ENCODE assay signal across 31 cellular contexts in the genomic region with DNA sequence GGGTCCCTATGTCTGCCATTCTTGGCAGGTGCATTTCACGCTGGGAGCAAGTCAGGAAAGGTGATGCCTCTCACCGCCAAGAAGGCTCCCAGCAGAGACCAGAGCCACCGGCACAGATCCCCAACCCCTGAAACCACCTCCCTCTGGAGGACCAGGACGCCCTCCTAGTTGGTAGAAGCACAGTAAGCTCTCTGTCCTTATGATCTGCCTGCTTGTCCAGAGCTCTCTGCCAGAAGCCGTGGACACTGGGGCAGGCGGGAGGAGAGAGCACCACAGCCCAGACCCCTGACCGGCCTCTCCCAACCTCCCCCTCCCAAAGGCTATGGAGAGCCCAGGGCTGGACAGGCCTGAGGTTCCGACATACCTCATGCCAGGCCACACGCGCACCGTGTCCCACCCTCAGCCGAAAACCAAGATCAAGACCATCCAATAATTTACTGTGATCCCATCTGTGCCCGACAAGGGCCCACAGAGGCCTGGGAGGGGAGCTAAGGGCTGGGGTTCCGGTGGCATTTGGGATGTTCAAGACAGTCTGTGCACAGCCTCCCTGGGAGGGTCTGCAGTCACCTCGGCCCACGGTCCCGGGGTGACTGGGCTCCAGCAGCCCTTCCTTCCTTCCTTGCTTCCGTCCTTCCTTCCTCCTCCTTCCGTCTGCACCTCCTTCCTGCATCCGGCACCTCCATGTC. TPM values are rescaled to one million over a fixed set of nuclear protein-coding genes. Genes with fewer than 3 reads are reported as not detected.
DNase-seq lines count a peak whose midpoint lies in the region; ATAC-seq and TF ChIP-seq lines count a peak whose summit lies in the region.
"Had no signal": no experiment of that assay in that cellular context is flagged by ENCODE, and none has a peak within 500 bp of the region (broad histone marks: within the 10 kb centered on the region; RNA-seq: fewer than 3 reads in every experiment).

No MANE protein-coding gene starts in this region.

- H3K27me3 ChIP-seq in hepatocyte: no peaks in the 10 kb centered on the region
- H3K27me3 ChIP-seq in SJCRH30: no peaks in the 10 kb centered on the region
- H3K27me3 ChIP-seq: BE2C had no signal

- CTCF ChIA-PET in WTC11 (lab: Charles Lee): interaction anchor here (1.3 kb wide), 1 partner anchor 125 kb away, joined by 4 read pairs; no protein-coding TSS in a partner anchor

- no peak overlapping the region for H3K4me3 Mint-ChIP-seq in WTC11
- H3K4me3 Mint-ChIP-seq: activated naive CD8-positive, alpha-beta T cell treated with anti-CD3 and anti-CD28 coated beads, Interleukin-2, amount 50 U/mL, for 24 hours; stimulated activated naive CD8-positive, alpha-beta T cell treated with anti-CD3 and anti-CD28 coated beads, Interleukin-15, Interleukin-2, amounts not matched to agents 100 ng/mL and 50 ng/mL, for 24 hours; T-helper 1 cell treated with Interleukin-12 subunit alpha and Interleukin-12 subunit beta and Interleukin-4 antibody, amounts not matched to agents 30 μg/mL and 1 μg/mL, for 36 hours had no signal

- ATAC-seq in left ventricle myocardium superior: no peak
- no peak for ATAC-seq in Right ventricle myocardium superior (ENCODE audit: poor library complexity)
- ATAC-seq in WTC11: no peak
- no peak for ATAC-seq in HG02870 (IDR thresholded peaks at IDR 0.05; ENCODE audit: unreplicated experiment)
- ATAC-seq: activated naive CD8-positive, alpha-beta T cell treated with anti-CD3 and anti-CD28 coated beads, Interleukin-2, amount 50 U/mL, for 24 hours; lower lobe of right lung; mucosa of descending colon had no signal

- H3K4me1 Mint-ChIP-seq in WTC11: no peaks in the 10 kb centered on the region

- H3K36me3 ChIP-seq in hepatocyte (replicated peaks; ENCODE audit: insufficient read depth, low read depth): no peaks in the 10 kb centered on the region
- H3K36me3 ChIP-seq in SJCRH30: peaks cover 12% of the 10 kb centered on the region

- no peak overlapping the region for H3K4me2 ChIP-seq in hepatocyte
- H3K4me2 ChIP-seq: KMS-11 had no signal

- intact Hi-C loops in left ventricle myocardium superior (cut with micrococcal nuclease): no loop called here
- intact Hi-C loops in Right ventricle myocardium superior (cut with DNase I): no loop called here

- 96% methylated on average over 18 of the region's 20 CpGs for WGBS in hepatocyte (ENCODE audit: low lambda C conversion rate, missing lambda C conversion rate)

- H3K27me3 Mint-ChIP-seq in WTC11 (ENCODE audit: low read depth): peaks cover 6% of the 10 kb centered on the region
- H3K27me3 Mint-ChIP-seq: activated naive CD8-positive, alpha-beta T cell treated with anti-CD3 and anti-CD28 coated beads, Interleukin-2, amount 50 U/mL, for 24 hours; stimulated activated naive CD8-positive, alpha-beta T cell treated with anti-CD3 and anti-CD28 coated beads, Interleukin-15, Interleukin-2, amounts not matched to agents 100 ng/mL and 50 ng/mL, for 24 hours had no signal

- DNase-seq in left ventricle myocardium superior (peak; percentile 27), Right ventricle myocardium superior (no peak), WTC11 (ENCODE audit: low spot score) (peak; percentile 9), hepatocyte (ENCODE audit: low spot score) (peak; percentile 5), NCI-H2196 (lab: John Stamatoyannopoulos, UW; ENCODE audit: unreplicated experiment) (no peak), SJCRH30 (no peak), kidney tubule cell (ENCODE audit: low spot score) (no peak)
- DNase-seq: activated CD4-positive, alpha-beta T cell treated with anti-CD3 and anti-CD28 coated beads for 1 hour; activated naive CD8-positive, alpha-beta T cell treated with anti-CD3 and anti-CD28 coated beads, Interleukin-2, amount 50 U/mL, for 24 hours; activated T-cell treated with anti-CD3 and anti-CD28 coated beads for 4 hours; BE2C; cerebellar nuclear complex; COR-L47; DMS79; GF-D8; islet precursor cell; lower lobe of right lung; NCI-H1436 treated with DMSO at 0.1 percent for 48 hours; NCI-H2107; NCI-H446; NCI-H774; sigmoid colon had no signal

- no peaks in the 10 kb centered on the region for H3K9me3 Mint-ChIP-seq in WTC11
- H3K9me3 Mint-ChIP-seq: activated naive CD8-positive, alpha-beta T cell treated with anti-CD3 and anti-CD28 coated beads, Interleukin-2, amount 50 U/mL, for 24 hours; stimulated activated naive CD8-positive, alpha-beta T cell treated with anti-CD3 and anti-CD28 coated beads, Interleukin-15, Interleukin-2, amounts not matched to agents 100 ng/mL and 50 ng/mL, for 24 hours; T-helper 1 cell treated with Interleukin-12 subunit alpha and Interleukin-12 subunit beta and Interleukin-4 antibody, amounts not matched to agents 30 μg/mL and 1 μg/mL, for 36 hours had no signal

- POLR2A ChIA-PET in WTC11 (lab: Charles Lee): no interaction called here

- peaks cover 15% of the 10 kb centered on the region for H4K20me1 ChIP-seq in hepatocyte (ENCODE audit: insufficient read depth, poor library complexity, severe bottlenecking)

- H3K79me2 ChIP-seq in hepatocyte: peaks cover 10% of the 10 kb centered on the region

- H3K9me2 ChIP-seq in hepatocyte (replicated peaks; ENCODE audit: insufficient read depth): no peaks in the 10 kb centered on the region

- TF ChIP-seq CTCF in WTC11 (IDR thresholded peaks at IDR 0.05): no peak
- no peak for TF ChIP-seq CTCF in hepatocyte (IDR thresholded peaks at IDR 0.05; ENCODE audit: poor library complexity)

- peaks cover 16% of the 10 kb centered on the region for H3K4me1 ChIP-seq in hepatocyte (ENCODE audit: insufficient read depth)
- peaks cover 17% of the 10 kb centered on the region for H3K4me1 ChIP-seq in SJCRH30
- H3K4me1 ChIP-seq: BE2C, HAP-1 had no signal

- H3K4me3 ChIP-seq in hepatocyte (no peak overlapping the region), SJCRH30 (no peak overlapping the region)
- H3K4me3 ChIP-seq: HAP-1, lower lobe of right lung, mucosa of descending colon, sigmoid colon, thoracic aorta had no signal

- H3K36me3 Mint-ChIP-seq in WTC11: peaks cover 5% of the 10 kb centered on the region; the same call in 1 of the 2 replicates

- H3K9me3 ChIP-seq in hepatocyte (ENCODE audit: low read depth) (no peaks in the 10 kb centered on the region), SJCRH30 (replicated peaks) (no peaks in the 10 kb centered on the region)
- H3K9me3 ChIP-seq: BE2C, HAP-1, lower lobe of right lung, mucosa of descending colon, sigmoid colon, thoracic aorta had no signal

- H3K27ac Mint-ChIP-seq in WTC11: peak overlapping the region; percentile 53
- H3K27ac Mint-ChIP-seq: activated naive CD8-positive, alpha-beta T cell treated with anti-CD3 and anti-CD28 coated beads, Interleukin-2, amount 50 U/mL, for 24 hours; stimulated activated naive CD8-positive, alpha-beta T cell treated with anti-CD3 and anti-CD28 coated beads, Interleukin-15, Interleukin-2, amounts not matched to agents 100 ng/mL and 50 ng/mL, for 24 hours; T-helper 1 cell treated with Interleukin-12 subunit alpha and Interleukin-12 subunit beta and Interleukin-4 antibody, amounts not matched to agents 30 μg/mL and 1 μg/mL, for 36 hours had no signal

- H3K27ac ChIP-seq in hepatocyte: no peak overlapping the region
- H3K27ac ChIP-seq in SJCRH30: no peak overlapping the region
- H3K27ac ChIP-seq: epithelial cell of prostate, KMS-11, lower lobe of right lung, sigmoid colon, thoracic aorta had no signal

- H2AFZ ChIP-seq in hepatocyte: no peak overlapping the region

TF ChIP-seq in WTC11, 78 proteins besides CTCF, POLR2A, EP300 and RAD21 (continues in another document):
- TF ChIP-seq, protein P1, sequence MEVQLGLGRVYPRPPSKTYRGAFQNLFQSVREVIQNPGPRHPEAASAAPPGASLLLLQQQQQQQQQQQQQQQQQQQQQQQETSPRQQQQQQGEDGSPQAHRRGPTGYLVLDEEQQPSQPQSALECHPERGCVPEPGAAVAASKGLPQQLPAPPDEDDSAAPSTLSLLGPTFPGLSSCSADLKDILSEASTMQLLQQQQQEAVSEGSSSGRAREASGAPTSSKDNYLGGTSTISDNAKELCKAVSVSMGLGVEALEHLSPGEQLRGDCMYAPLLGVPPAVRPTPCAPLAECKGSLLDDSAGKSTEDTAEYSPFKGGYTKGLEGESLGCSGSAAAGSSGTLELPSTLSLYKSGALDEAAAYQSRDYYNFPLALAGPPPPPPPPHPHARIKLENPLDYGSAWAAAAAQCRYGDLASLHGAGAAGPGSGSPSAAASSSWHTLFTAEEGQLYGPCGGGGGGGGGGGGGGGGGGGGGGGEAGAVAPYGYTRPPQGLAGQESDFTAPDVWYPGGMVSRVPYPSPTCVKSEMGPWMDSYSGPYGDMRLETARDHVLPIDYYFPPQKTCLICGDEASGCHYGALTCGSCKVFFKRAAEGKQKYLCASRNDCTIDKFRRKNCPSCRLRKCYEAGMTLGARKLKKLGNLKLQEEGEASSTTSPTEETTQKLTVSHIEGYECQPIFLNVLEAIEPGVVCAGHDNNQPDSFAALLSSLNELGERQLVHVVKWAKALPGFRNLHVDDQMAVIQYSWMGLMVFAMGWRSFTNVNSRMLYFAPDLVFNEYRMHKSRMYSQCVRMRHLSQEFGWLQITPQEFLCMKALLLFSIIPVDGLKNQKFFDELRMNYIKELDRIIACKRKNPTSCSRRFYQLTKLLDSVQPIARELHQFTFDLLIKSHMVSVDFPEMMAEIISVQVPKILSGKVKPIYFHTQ (CRISPR knock-in tag; IDR thresholded peaks at IDR 0.05): no peak

RNA-seq across cellular contexts. Expression of gene HRAS, which starts 3.4 kb away (rescaled TPM):
- total RNA-seq in left ventricle myocardium superior (67.1 TPM), Right ventricle myocardium superior (60.5 TPM), WTC11 (2021) (42.9 to 62.4 TPM (median 48.3 TPM) in 3 replicates), hepatocyte (19.3 and 28.4 TPM in 2 replicates)
- polyA plus RNA-seq in hepatocyte: 57.9 and 84.0 TPM in 2 replicates
- total RNA-seq in SJCRH30 (2014; rRNA removed; shearing (Covaris generic)): 75.7 and 80.1 TPM in 2 replicates

RNA-seq across cellular contexts. Expression of gene LRRC56, which starts 5.4 kb away (rescaled TPM):
- total RNA-seq in left ventricle myocardium superior: 0.22 TPM
- 0.13 TPM for total RNA-seq in Right ventricle myocardium superior
- 2.3 to 3.4 TPM (median 2.5 TPM) in 3 replicates for total RNA-seq in WTC11 (2021)
- total RNA-seq in hepatocyte: 0.64 and 1.6 TPM in 2 replicates
- polyA plus RNA-seq in hepatocyte: 0.40 and 1.2 TPM in 2 replicates
- 0.08 and 0.20 TPM in 2 replicates for total RNA-seq in SJCRH30 (2014; rRNA removed; shearing (Covaris generic))
- total RNA-seq: HT1080 had no signal

RNA-seq across cellular contexts. Expression of gene RNH1, which starts 24.9 kb away (rescaled TPM):
- total RNA-seq in left ventricle myocardium superior (171 TPM), Right ventricle myocardium superior (171 TPM), WTC11 (2021) (59.0 to 67.5 TPM (median 60.4 TPM) in 3 replicates), hepatocyte (87.5 and 105 TPM in 2 replicates)
- polyA plus RNA-seq in hepatocyte: 199 and 200 TPM in 2 replicates
- 82.4 and 84.7 TPM in 2 replicates for total RNA-seq in SJCRH30 (2014; rRNA removed; shearing (Covaris generic))

RNA-seq across cellular contexts. Expression of gene LMNTD2, which starts 28.6 kb away (rescaled TPM):
- total RNA-seq in left ventricle myocardium superior: 0.20 TPM
- total RNA-seq in Right ventricle myocardium superior: 0.22 TPM
- total RNA-seq in WTC11 (2021): 4.0 to 6.0 TPM (median 5.9 TPM) in 3 replicates
- total RNA-seq in hepatocyte: 3.4 and 7.3 TPM in 2 replicates
- 15.9 and 19.1 TPM in 2 replicates for polyA plus RNA-seq in hepatocyte
- 0.43 and 0.51 TPM in 2 replicates for total RNA-seq in SJCRH30 (2014; rRNA removed; shearing (Covaris generic))

RNA-seq across cellular contexts. Expression of gene RASSF7, which starts 28.8 kb away (rescaled TPM):
- total RNA-seq in left ventricle myocardium superior (4.6 TPM), Right ventricle myocardium superior (4.4 TPM), WTC11 (2021) (30.6 to 39.7 TPM (median 32.5 TPM) in 3 replicates), hepatocyte (47.6 and 75.8 TPM in 2 replicates)
- 104 and 130 TPM in 2 replicates for polyA plus RNA-seq in hepatocyte
- 6.9 and 7.4 TPM in 2 replicates for total RNA-seq in SJCRH30 (2014; rRNA removed; shearing (Covaris generic))

Comparison
In these comparisons a context has a peak if more than half of its experiments do, and no peak if none do; other contexts are left out.
1. DNase-seq: peak in left ventricle myocardium superior (single experiment), WTC11 (single experiment) and hepatocyte (single experiment); none in Right ventricle myocardium superior (single experiment), NCI-H2196 (single experiment), SJCRH30 (0 of 2) and kidney tubule cell (single experiment).